In the genomic region with DNA sequence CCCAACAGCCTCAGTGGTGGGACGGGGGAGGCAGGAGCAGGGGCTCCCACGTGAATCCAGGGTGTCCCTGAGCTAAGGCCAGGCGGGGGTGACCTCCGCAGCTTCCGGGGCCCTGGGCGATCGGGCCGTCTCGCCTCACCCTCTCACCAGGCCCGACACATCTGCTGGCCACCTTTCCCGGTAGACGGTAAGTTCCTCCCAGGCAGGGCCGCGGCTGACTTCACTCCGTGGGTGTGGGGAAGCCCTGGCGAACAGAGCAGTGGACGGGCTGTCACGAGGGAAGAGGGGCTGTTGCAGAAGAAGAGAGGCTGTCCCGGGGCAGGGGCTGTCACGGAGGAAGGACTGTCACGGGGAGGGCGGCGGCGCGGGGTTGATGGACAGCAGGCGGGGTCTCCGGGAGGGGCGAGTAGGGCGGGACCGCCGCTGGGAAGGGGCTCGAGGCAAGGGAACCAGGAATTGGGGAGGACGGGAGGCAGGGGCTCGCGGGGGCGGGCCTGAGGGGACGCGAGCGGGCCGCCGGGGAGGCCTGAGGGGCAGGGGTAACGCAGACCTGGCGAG, we compare ENCODE assay signal across 9 cellular contexts. TPM values are rescaled to one million over a fixed set of nuclear protein-coding genes. Genes with fewer than 3 reads are reported as not detected.
DNase-seq lines count a peak whose midpoint lies in the region; ATAC-seq and TF ChIP-seq lines count a peak whose summit lies in the region.
"Had no signal": no experiment of that assay in that cellular context is flagged by ENCODE, and none has a peak within 500 bp of the region (broad histone marks: within the 10 kb centered on the region; RNA-seq: fewer than 3 reads in every experiment).

No MANE protein-coding gene starts in this region.

- H3K4me3 Mint-ChIP-seq in activated T-helper 17 cell treated with anti-CD3 and anti-CD28 coated beads, Interleukin-2, amount 50 U/mL, for 72 hours, result peak overlapping the region; percentile 84

- TF ChIP-seq POLR2A in tibial nerve (IDR thresholded peaks at IDR 0.05), result no peak

- peaks cover 0 to 25% of the 10 kb centered on the region in 2 donors for H3K27me3 ChIP-seq in tibial nerve

- peak; percentile 3 for ATAC-seq in HG03354 (IDR thresholded peaks at IDR 0.05; ENCODE audit: poor library complexity, severe bottlenecking, unreplicated experiment)
- peak; percentile 16 for ATAC-seq in activated T-helper 17 cell treated with anti-CD3 and anti-CD28 coated beads, Interleukin-2, amount 50 U/mL, for 72 hours (replicated peaks)
- ATAC-seq in HG03159 (IDR thresholded peaks at IDR 0.05; ENCODE audit: unreplicated experiment), result no peak

- peak overlapping the region; percentile 61 to 93 (median 88) for H3K4me3 ChIP-seq in tibial nerve

- peaks cover 3% of the 10 kb centered on the region for H3K4me1 Mint-ChIP-seq in activated T-helper 17 cell treated with anti-CD3 and anti-CD28 coated beads, Interleukin-2, amount 50 U/mL, for 72 hours

- no peaks in the 10 kb centered on the region for H3K9me3 ChIP-seq in tibial nerve

- H3K4me1 ChIP-seq in tibial nerve, result peaks cover 0 to 37% (median 19%) of the 10 kb centered on the region in 4 donors

- DNase-seq in NCI-H748 (lab: John Stamatoyannopoulos, UW; ENCODE audit: unreplicated experiment) (peak; percentile 30), NCI-H748 treated with DMSO at 0.1 percent for 48 hours (lab: John Stamatoyannopoulos, UW) (no peak), kidney tubule cell (ENCODE audit: low spot score) (peak; percentile 29), tibial nerve (ENCODE audit: low spot score in 2 of 2) (no peak), AG08395 (ENCODE audit: low spot score) (no peak)

- TF ChIP-seq EP300 in tibial nerve (IDR thresholded peaks at IDR 0.05), result no peak

- H3K36me3 ChIP-seq in tibial nerve, result peaks cover 0 to 1% (median 0%) of the 10 kb centered on the region in 3 donors

- WGBS in tibial nerve, 2 donors, result 2 to 3% methylated on average over 30 to 34 of the region's 43 CpGs

- H3K36me3 Mint-ChIP-seq in activated T-helper 17 cell treated with anti-CD3 and anti-CD28 coated beads, Interleukin-2, amount 50 U/mL, for 72 hours (ENCODE audit: low read depth), result peaks cover 33% of the 10 kb centered on the region

- H3K27ac ChIP-seq in tibial nerve, result peak overlapping the region in 1 of 4 donors; percentile 90

- H3K27me3 Mint-ChIP-seq in activated T-helper 17 cell treated with anti-CD3 and anti-CD28 coated beads, Interleukin-2, amount 50 U/mL, for 72 hours, result no peaks in the 10 kb centered on the region

- H3K27ac Mint-ChIP-seq in activated T-helper 17 cell treated with anti-CD3 and anti-CD28 coated beads, Interleukin-2, amount 50 U/mL, for 72 hours, result no peak overlapping the region

- H3K9me3 Mint-ChIP-seq in activated T-helper 17 cell treated with anti-CD3 and anti-CD28 coated beads, Interleukin-2, amount 50 U/mL, for 72 hours, result no peaks in the 10 kb centered on the region

- TF ChIP-seq CTCF in tibial nerve (IDR thresholded peaks at IDR 0.05), result no peak

RNA-seq across cellular contexts. Expression of gene PKMYT1, which starts 0.5 kb away (rescaled TPM):
- 100 to 1,000 TPM in 1 of 2 donors, 10 to 100 TPM in 1; 97.7 to 154 TPM for total RNA-seq in activated T-helper 17 cell treated with anti-CD3 and anti-CD28 coated beads, Interleukin-2, amount 50 U/mL, for 72 hours
- total RNA-seq in tibial nerve, result 1 to 10 TPM in 2 of 4 donors, under 1 TPM in 2; 0.60 to 1.6 (median 1.1) TPM

RNA-seq across cellular contexts. Expression of gene PAQR4, which starts 10.6 kb away (rescaled TPM):
- total RNA-seq in activated T-helper 17 cell treated with anti-CD3 and anti-CD28 coated beads, Interleukin-2, amount 50 U/mL, for 72 hours, result 10 to 100 TPM; 24.4 to 41.4 TPM
- total RNA-seq in tibial nerve, result 10 to 100 TPM in 1 of 4 donors, 1 to 10 TPM in 3; 5.1 to 15.0 (median 7.9) TPM

RNA-seq across cellular contexts. Expression of gene KREMEN2, which starts 15.7 kb away (rescaled TPM):
- not detected for total RNA-seq in activated T-helper 17 cell treated with anti-CD3 and anti-CD28 coated beads, Interleukin-2, amount 50 U/mL, for 72 hours
- not detected for total RNA-seq in tibial nerve

RNA-seq across cellular contexts. Expression of gene CLDN9, which starts 33.0 kb away (rescaled TPM):
- under 1 TPM in 1 of 2 donors, not detected in 1; 0.15 TPM for total RNA-seq in activated T-helper 17 cell treated with anti-CD3 and anti-CD28 coated beads, Interleukin-2, amount 50 U/mL, for 72 hours
- under 1 TPM in 1 of 4 donors, not detected in 3; 0.30 TPM for total RNA-seq in tibial nerve
- total RNA-seq: temporal lobe had no signal

RNA-seq across cellular contexts. Expression of gene CLDN6, which starts 38.2 kb away (rescaled TPM):
- total RNA-seq in activated T-helper 17 cell treated with anti-CD3 and anti-CD28 coated beads, Interleukin-2, amount 50 U/mL, for 72 hours, result not detected
- not detected for total RNA-seq in tibial nerve

Comparison
In these comparisons a context has a peak if more than half of its experiments do, and no peak if none do; other contexts are left out.
1. DNase-seq: peak in NCI-H748 (single experiment) and kidney tubule cell (single experiment); none in NCI-H748 treated with DMSO at 0.1 percent for 48 hours (single experiment), tibial nerve (0 of 2) and AG08395 (single experiment).
2. RNA of gene PKMYT1, which starts 0.5 kb away (total RNA-seq): 97.7 to 154 TPM in activated T-helper 17 cell treated with anti-CD3 and anti-CD28 coated beads, Interleukin-2, amount 50 U/mL, for 72 hours; 0.60 to 1.6 TPM in tibial nerve; every median in the first group is over 10 times any median in the second.